ENCODE assay signal across 8 cellular contexts in the genomic region with DNA sequence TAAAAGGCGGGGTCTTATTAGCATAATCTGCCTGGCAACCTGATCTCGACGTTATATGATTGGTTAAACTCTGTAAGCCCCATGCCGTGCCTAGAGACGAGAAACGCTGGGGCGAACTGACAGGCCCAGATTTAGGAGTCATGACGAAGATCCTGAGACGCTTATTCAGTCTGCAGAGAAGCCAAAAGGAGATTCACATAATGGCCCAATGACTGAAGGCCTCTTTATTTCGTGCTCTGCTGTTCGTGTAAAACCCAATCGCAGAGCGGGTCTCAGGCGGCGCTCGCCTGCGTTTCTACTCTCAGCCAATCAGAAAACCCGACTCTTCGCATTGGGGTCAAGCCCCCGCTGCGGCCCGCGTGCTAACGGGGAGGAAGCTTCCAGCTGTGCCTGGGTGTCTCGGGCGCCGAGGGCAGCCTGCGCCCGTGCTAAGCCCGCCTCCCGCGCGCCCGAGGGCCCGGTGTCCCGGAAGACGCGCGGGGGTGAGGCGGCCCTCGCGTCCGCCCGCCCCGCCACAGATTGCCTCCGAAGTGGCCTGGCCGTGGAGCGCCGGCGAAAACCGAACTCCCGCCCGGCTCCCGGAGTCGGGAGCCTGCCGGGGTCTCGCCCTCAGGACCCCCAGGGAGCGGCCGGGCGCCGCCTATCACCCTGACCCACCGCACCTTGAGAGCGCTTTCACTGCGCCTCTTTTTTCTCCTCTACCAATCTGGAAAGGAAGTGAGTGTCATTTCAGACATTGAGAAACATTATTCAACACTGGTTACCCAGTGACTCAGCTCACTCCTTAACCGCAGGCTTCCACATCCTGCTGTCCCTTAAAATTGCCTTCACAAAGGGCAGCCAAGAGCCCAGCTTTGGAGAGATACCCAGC. TPM values are rescaled to one million over a fixed set of nuclear protein-coding genes. Genes with fewer than 3 reads are reported as not detected.
DNase-seq lines count a peak whose midpoint lies in the region; ATAC-seq and TF ChIP-seq lines count a peak whose summit lies in the region.

No MANE protein-coding gene starts in this region.

- peaks cover 3 to 37% (median 21%) of the 10 kb centered on the region in 4 donors for H3K4me1 ChIP-seq in liver (ENCODE audit: control insufficient read depth in 4 of 4, insufficient read depth in 4 of 4, low read length in 3 of 4)

- intact Hi-C loops in CD4-positive, alpha-beta T cell (cut with DNase I, micrococcal nuclease): loop anchor here (1.0 to 10.0 kb wide), 8 partner anchors 66 to 1698 kb away; a partner anchor contains a TSS
- intact Hi-C loops in activated CD4-positive, alpha-beta memory T cell treated with anti-CD3 and anti-CD28 coated beads for 36 hours (cut with micrococcal nuclease): loop anchor here (1.0 to 10.0 kb wide), 7 partner anchors 37 to 1658 kb away; a partner anchor contains a TSS
- intact Hi-C loops in dorsolateral prefrontal cortex (cut with DNase I): loop anchor here (1.0 to 5.0 kb wide), 3 partner anchors 66 to 81 kb away; a partner anchor contains a TSS

- CTCF ChIA-PET in CD4-positive, alpha-beta T cell (lab: Charles Lee): interaction anchor here (0.9 to 2.0 kb wide), 3 partner anchors 11 to 129 kb away, joined by 5 to 15 read pairs (median 6); no protein-coding TSS in a partner anchor
- CTCF ChIA-PET in activated CD4-positive, alpha-beta memory T cell treated with anti-CD3 and anti-CD28 coated beads for 36 hours (lab: Charles Lee): interaction anchor here (0.6 to 2.9 kb wide), 5 partner anchors 11 to 1291 kb away, joined by 3 to 13 read pairs (median 7); no protein-coding TSS in a partner anchor

- WGBS in liver: under 1% methylated on average over 65 of the region's 65 CpGs

- peak overlapping the region; percentile 100 for H3K27ac Mint-ChIP-seq in CD4-positive, alpha-beta T cell
- H3K27ac Mint-ChIP-seq in activated CD4-positive, alpha-beta memory T cell treated with anti-CD3 and anti-CD28 coated beads for 36 hours: peak overlapping the region; percentile 100

- H3K36me3 ChIP-seq in liver (ENCODE audit: control insufficient read depth in 4 of 4, insufficient read depth in 3 of 4, low read depth in 1 of 4, low read length in 3 of 4): no peaks in the 10 kb centered on the region

- peaks cover 12% of the 10 kb centered on the region for H3K36me3 Mint-ChIP-seq in CD4-positive, alpha-beta T cell (ENCODE audit: low read depth)
- peaks cover 3% of the 10 kb centered on the region for H3K36me3 Mint-ChIP-seq in activated CD4-positive, alpha-beta memory T cell treated with anti-CD3 and anti-CD28 coated beads for 36 hours

- H3K27me3 Mint-ChIP-seq in CD4-positive, alpha-beta T cell: no peaks in the 10 kb centered on the region
- H3K27me3 Mint-ChIP-seq in activated CD4-positive, alpha-beta memory T cell treated with anti-CD3 and anti-CD28 coated beads for 36 hours: no peaks in the 10 kb centered on the region

- TF ChIP-seq CTCF in CD4-positive, alpha-beta T cell (IDR thresholded peaks at IDR 0.05): no peak
- TF ChIP-seq CTCF in dorsolateral prefrontal cortex (IDR thresholded peaks at IDR 0.05 in 54 of 56, conservative IDR thresholded peaks at IDR 0.05 in 2 of 56; ENCODE audit: low read depth in 1 of 56, partially characterized antibody in 56 of 56) (peak in 17 of 56 donors; percentile 0 to 29 (median 14)), liver (IDR thresholded peaks at IDR 0.05; ENCODE audit: low read depth, low read length, missing input control) (peak; percentile 17)

- no peaks in the 10 kb centered on the region for H3K27me3 ChIP-seq in CD4-positive, alpha-beta T cell (ENCODE audit: control insufficient read depth, insufficient read depth, low read length)
- no peaks in the 10 kb centered on the region for H3K27me3 ChIP-seq in dorsolateral prefrontal cortex
- H3K27me3 ChIP-seq in liver (ENCODE audit: control insufficient read depth in 4 of 4, insufficient read depth in 4 of 4, low read length in 3 of 4): no peaks in the 10 kb centered on the region

- H3K4me1 Mint-ChIP-seq in CD4-positive, alpha-beta T cell (ENCODE audit: low read depth): peaks cover 44% of the 10 kb centered on the region
- peaks cover 32% of the 10 kb centered on the region for H3K4me1 Mint-ChIP-seq in activated CD4-positive, alpha-beta memory T cell treated with anti-CD3 and anti-CD28 coated beads for 36 hours (ENCODE audit: low read depth)

- H3K9me3 Mint-ChIP-seq in CD4-positive, alpha-beta T cell: no peaks in the 10 kb centered on the region
- H3K9me3 Mint-ChIP-seq in activated CD4-positive, alpha-beta memory T cell treated with anti-CD3 and anti-CD28 coated beads for 36 hours: no peaks in the 10 kb centered on the region

- POLR2A ChIA-PET in CD4-positive, alpha-beta T cell (lab: Charles Lee): interaction anchor here (0.6 to 4.9 kb wide), 35 partner anchors 9 to 913 kb away, joined by 3 to 83 read pairs (median 5); a partner anchor contains a TSS
- POLR2A ChIA-PET in activated CD4-positive, alpha-beta memory T cell treated with anti-CD3 and anti-CD28 coated beads for 36 hours (lab: Charles Lee): interaction anchor here (0.5 to 2.5 kb wide), 8 partner anchors 11 to 189 kb away, joined by 3 to 10 read pairs (median 4); a partner anchor contains a TSS

- H3K9ac ChIP-seq in liver (ENCODE audit: low read depth in 1 of 2, low read length in 2 of 2): peak overlapping the region; percentile 97 to 99

- DNase-seq in CD4-positive, alpha-beta T cell: peak; percentile 81 to 89 (median 88)
- DNase-seq in NCI-H82 (lab: John Stamatoyannopoulos, UW): peak; percentile 98
- DNase-seq in activated CD4-positive, alpha-beta memory T cell treated with anti-CD3 and anti-CD28 coated beads for 36 hours: peak; percentile 91
- peak; percentile 86 to 97 (median 94) for DNase-seq in dorsolateral prefrontal cortex
- peak; percentile 81 for DNase-seq in stimulated activated CD4-positive, alpha-beta T cell treated with anti-CD3 and anti-CD28 coated beads, Interleukin-4, amount 100 ng/mL, for 1 hour

- peak overlapping the region; percentile 98 for H3K27ac ChIP-seq in CD4-positive, alpha-beta T cell (ENCODE audit: low read depth, low read length)
- H3K27ac ChIP-seq in dorsolateral prefrontal cortex (peak overlapping the region; percentile 97 to 100 (median 100)), liver (ENCODE audit: low read depth in 1 of 2, low read length in 2 of 2) (peak overlapping the region; percentile 98 to 99)

- H3K4me3 Mint-ChIP-seq in CD4-positive, alpha-beta T cell: peak overlapping the region; percentile 100
- peak overlapping the region; percentile 94 for H3K4me3 Mint-ChIP-seq in activated CD4-positive, alpha-beta memory T cell treated with anti-CD3 and anti-CD28 coated beads for 36 hours

- ATAC-seq in CD4-positive, alpha-beta T cell (ENCODE audit: poor library complexity): peak; percentile 78
- ATAC-seq in GM19452 (IDR thresholded peaks at IDR 0.05; ENCODE audit: unreplicated experiment) (peak; percentile 73), HG03575 (IDR thresholded peaks at IDR 0.05; ENCODE audit: extremely low read depth, insufficient number of reproducible peaks, low FRiP score, unreplicated experiment) (peak; percentile 65)

- TF ChIP-seq RAD21 in liver (IDR thresholded peaks at IDR 0.05): peak in 1 of 2 donors; percentile 4

- H3K4me3 ChIP-seq in dorsolateral prefrontal cortex: peak overlapping the region; percentile 61 to 97 (median 82)
- peak overlapping the region; percentile 66 to 98 (median 76) for H3K4me3 ChIP-seq in liver (ENCODE audit: low read depth in 1 of 3, low read length in 3 of 3)

- H3K9me3 ChIP-seq in CD4-positive, alpha-beta T cell (ENCODE audit: control insufficient read depth, low read length): no peaks in the 10 kb centered on the region
- H3K9me3 ChIP-seq in liver (ENCODE audit: control insufficient read depth in 4 of 4, low read length in 3 of 4): no peaks in the 10 kb centered on the region

TF ChIP-seq in liver, 16 proteins besides CTCF, POLR2A, EP300 and RAD21 (continues in another document):
- TF ChIP-seq YY1 (IDR thresholded peaks at IDR 0.05) (peak; percentile 89), FOXA1 (IDR thresholded peaks at IDR 0.05) (no peak), NR2F2 (IDR thresholded peaks at IDR 0.05) (peak; percentile 97), JUND (IDR thresholded peaks at IDR 0.05) (no peak), FOXA2 (IDR thresholded peaks at IDR 0.05) (no peak), GABPA (IDR thresholded peaks at IDR 0.05 in 1 of 2, conservative IDR thresholded peaks at IDR 0.05 in 1 of 2) (no peak), RXRA (IDR thresholded peaks at IDR 0.05) (peak; percentile 71 to 84), HNF4G (IDR thresholded peaks at IDR 0.05) (no peak)
- TF ChIP-seq, protein P1, sequence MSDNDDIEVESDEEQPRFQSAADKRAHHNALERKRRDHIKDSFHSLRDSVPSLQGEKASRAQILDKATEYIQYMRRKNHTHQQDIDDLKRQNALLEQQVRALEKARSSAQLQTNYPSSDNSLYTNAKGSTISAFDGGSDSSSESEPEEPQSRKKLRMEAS (IDR thresholded peaks at IDR 0.05): peak; percentile 91
- TF ChIP-seq, protein P2, sequence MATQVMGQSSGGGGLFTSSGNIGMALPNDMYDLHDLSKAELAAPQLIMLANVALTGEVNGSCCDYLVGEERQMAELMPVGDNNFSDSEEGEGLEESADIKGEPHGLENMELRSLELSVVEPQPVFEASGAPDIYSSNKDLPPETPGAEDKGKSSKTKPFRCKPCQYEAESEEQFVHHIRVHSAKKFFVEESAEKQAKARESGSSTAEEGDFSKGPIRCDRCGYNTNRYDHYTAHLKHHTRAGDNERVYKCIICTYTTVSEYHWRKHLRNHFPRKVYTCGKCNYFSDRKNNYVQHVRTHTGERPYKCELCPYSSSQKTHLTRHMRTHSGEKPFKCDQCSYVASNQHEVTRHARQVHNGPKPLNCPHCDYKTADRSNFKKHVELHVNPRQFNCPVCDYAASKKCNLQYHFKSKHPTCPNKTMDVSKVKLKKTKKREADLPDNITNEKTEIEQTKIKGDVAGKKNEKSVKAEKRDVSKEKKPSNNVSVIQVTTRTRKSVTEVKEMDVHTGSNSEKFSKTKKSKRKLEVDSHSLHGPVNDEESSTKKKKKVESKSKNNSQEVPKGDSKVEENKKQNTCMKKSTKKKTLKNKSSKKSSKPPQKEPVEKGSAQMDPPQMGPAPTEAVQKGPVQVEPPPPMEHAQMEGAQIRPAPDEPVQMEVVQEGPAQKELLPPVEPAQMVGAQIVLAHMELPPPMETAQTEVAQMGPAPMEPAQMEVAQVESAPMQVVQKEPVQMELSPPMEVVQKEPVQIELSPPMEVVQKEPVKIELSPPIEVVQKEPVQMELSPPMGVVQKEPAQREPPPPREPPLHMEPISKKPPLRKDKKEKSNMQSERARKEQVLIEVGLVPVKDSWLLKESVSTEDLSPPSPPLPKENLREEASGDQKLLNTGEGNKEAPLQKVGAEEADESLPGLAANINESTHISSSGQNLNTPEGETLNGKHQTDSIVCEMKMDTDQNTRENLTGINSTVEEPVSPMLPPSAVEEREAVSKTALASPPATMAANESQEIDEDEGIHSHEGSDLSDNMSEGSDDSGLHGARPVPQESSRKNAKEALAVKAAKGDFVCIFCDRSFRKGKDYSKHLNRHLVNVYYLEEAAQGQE (IDR thresholded peaks at IDR 0.05): peak; percentile 93

RNA-seq across cellular contexts. Expression of a gene that starts 0.4 kb away (rescaled TPM):
- total RNA-seq in CD4-positive, alpha-beta T cell: 1 to 10 TPM; 8.2 to 9.6 TPM
- 10 to 100 TPM; 15.8 to 16.2 TPM for total RNA-seq in activated CD4-positive, alpha-beta memory T cell treated with anti-CD3 and anti-CD28 coated beads for 36 hours
- total RNA-seq in dorsolateral prefrontal cortex: 10 to 100 TPM; 11.0 to 30.1 (median 17.7) TPM
- total RNA-seq in liver: 1 to 10 TPM; 4.9 to 7.2 TPM
- polyA plus RNA-seq in liver: 1 to 10 TPM; 1.4 to 2.9 TPM

Comparison
In these comparisons a context has a peak if more than half of its experiments do, and no peak if none do; other contexts are left out.
1. Peak in every context shown above with its lines: DNase-seq, ATAC-seq, H3K4me3 ChIP-seq and H3K27ac ChIP-seq.